1 cellular context compared by ENCODE assay signal in the genomic region with DNA sequence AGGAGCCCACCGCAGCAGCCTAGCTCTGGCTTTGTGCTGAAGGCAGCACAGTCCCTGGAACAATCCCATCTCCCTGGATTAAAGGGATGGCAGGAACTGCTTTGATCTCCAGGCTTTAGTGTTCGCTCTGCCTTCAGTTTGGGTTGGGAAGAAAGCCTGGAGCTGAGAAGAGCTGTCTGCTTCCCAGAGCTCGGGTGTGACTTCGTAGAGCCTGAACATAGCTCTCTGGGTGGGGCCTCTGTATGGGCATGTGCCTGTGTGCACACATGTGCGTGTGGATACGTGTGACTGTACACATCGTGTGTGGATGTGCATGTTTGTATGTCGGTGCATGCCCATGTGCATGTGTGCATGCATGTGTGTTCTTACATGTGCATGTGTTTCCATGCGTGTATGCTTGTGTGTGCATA.
TF ChIP-seq lines count a peak whose summit lies in the region.

No MANE protein-coding gene starts in this region.

TF ChIP-seq in GM23338, 12 proteins besides CTCF, POLR2A, EP300 and RAD21 (continued from another document):
- TF ChIP-seq ZNF462 (CRISPR knock-in tag; IDR thresholded peaks at IDR 0.05) (no peak), ZNF331 (CRISPR knock-in tag; IDR thresholded peaks at IDR 0.05; ENCODE audit: low read depth) (no peak), ETS1 (IDR thresholded peaks at IDR 0.05) (no peak), POLR2AphosphoS5 (IDR thresholded peaks at IDR 0.05; ENCODE audit: low read depth) (no peak), ZNF114 (CRISPR knock-in tag; IDR thresholded peaks at IDR 0.05) (no peak), EZH2phosphoT487 (IDR thresholded peaks at IDR 0.05; ENCODE audit: unreplicated experiment) (no peak)
